In genomic region chr12:97313471-97314190, GRCh38 we compare ENCODE assay signal across 1 cellular context.
TF ChIP-seq lines count a peak whose summit lies in the region.

No MANE protein-coding gene starts in this region.

TF ChIP-seq in GM23338, 12 proteins besides CTCF, POLR2A, EP300 and RAD21 (continued from another document):
- no peak for TF ChIP-seq REST (IDR thresholded peaks at IDR 0.05; ENCODE audit: unreplicated experiment)
- no peak for TF ChIP-seq ZNF462 (CRISPR knock-in tag; IDR thresholded peaks at IDR 0.05)
- no peak for TF ChIP-seq ETS1 (IDR thresholded peaks at IDR 0.05)
- no peak for TF ChIP-seq POLR2AphosphoS5 (IDR thresholded peaks at IDR 0.05; ENCODE audit: low read depth)
- TF ChIP-seq NANOG (IDR thresholded peaks at IDR 0.05; ENCODE audit: borderline replicate concordance): no peak
- no peak for TF ChIP-seq CREB1 (CRISPR knock-in tag; IDR thresholded peaks at IDR 0.05; ENCODE audit: low read depth)
- no peak for TF ChIP-seq JUNB (IDR thresholded peaks at IDR 0.05; ENCODE audit: unreplicated experiment)
